ENCODE assay signal across 15 cellular contexts in genomic region chr4:65535128-65535527, GRCh38.
"Had no signal": no experiment of that assay in that cellular context is flagged by ENCODE, and none has a peak within 500 bp of the region (broad histone marks: within the 10 kb centered on the region; RNA-seq: fewer than 3 reads in every experiment).

No MANE protein-coding gene starts in this region.

- H3K4me3 Mint-ChIP-seq: activated CD4-positive, alpha-beta T cell treated with anti-CD3 and anti-CD28 coated beads for 36 hours; activated CD8-positive, alpha-beta T cell treated with anti-CD3 and anti-CD28 coated beads, Interleukin-2, amount 10 ng/mL, durations not matched to agents 7 days and 5 days; activated naive CD4-positive, alpha-beta T cell treated with anti-CD3 and anti-CD28 coated beads, Interleukin-2, amount 10 ng/mL, durations not matched to agents 7 days and 5 days; activated T-helper 1 cell treated with anti-CD3 and anti-CD28 coated beads, Interleukin-12 subunit alpha, Interleukin-12 subunit beta, Interleukin-2, Interleukin-4 antibody, amounts not matched to agents 30 ng/mL and 10 ng/mL and 1 ng/mL, durations not matched to agents 14 hours and 24 hours and 36 hours had no signal

- H3K4me1 ChIP-seq: adrenal gland, sigmoid colon had no signal

- ATAC-seq: activated CD4-positive, alpha-beta T cell treated with anti-CD3 and anti-CD28 coated beads for 36 hours; activated CD8-positive, alpha-beta T cell treated with anti-CD3 and anti-CD28 coated beads, Interleukin-2, amount 10 ng/mL, durations not matched to agents 7 days and 5 days had no signal

- H3K4me3 ChIP-seq: adrenal gland, sigmoid colon had no signal

- H3K9me3 Mint-ChIP-seq: activated naive CD4-positive, alpha-beta T cell treated with anti-CD3 and anti-CD28 coated beads, Interleukin-2, amount 10 ng/mL, durations not matched to agents 7 days and 5 days; activated T-helper 1 cell treated with anti-CD3 and anti-CD28 coated beads, Interleukin-12 subunit alpha, Interleukin-12 subunit beta, Interleukin-2, Interleukin-4 antibody, amounts not matched to agents 30 ng/mL and 10 ng/mL and 1 ng/mL, durations not matched to agents 14 hours and 24 hours and 36 hours had no signal

- H3K27me3 Mint-ChIP-seq: activated CD4-positive, alpha-beta T cell treated with anti-CD3 and anti-CD28 coated beads for 36 hours; activated naive CD4-positive, alpha-beta T cell treated with anti-CD3 and anti-CD28 coated beads, Interleukin-2, amount 10 ng/mL, durations not matched to agents 7 days and 5 days had no signal

- DNase-seq: activated CD4-positive, alpha-beta T cell treated with anti-CD3 and anti-CD28 coated beads for 36 hours; activated CD8-positive, alpha-beta memory T cell treated with anti-CD3 and anti-CD28 coated beads, Interleukin-2, amount 50 U/mL, for 48 hours; activated CD8-positive, alpha-beta T cell treated with anti-CD3 and anti-CD28 coated beads, Interleukin-2, amount 10 ng/mL, durations not matched to agents 7 days and 5 days; activated naive CD4-positive, alpha-beta T cell treated with anti-CD3 and anti-CD28 coated beads, Interleukin-2, amount 10 ng/mL, durations not matched to agents 7 days and 5 days; adrenal gland; brain microvascular endothelial cell; dermis blood vessel endothelial cell; hippocampal formation; sigmoid colon; stimulated activated CD4-positive, alpha-beta T cell treated with anti-CD3 and anti-CD28 coated beads, Interleukin-12 subunit alpha, Interleukin-12 subunit beta, amount 100 ng/mL, for 4 hours; stimulated activated CD4-positive, alpha-beta T cell treated with anti-CD3 and anti-CD28 coated beads, Interleukin-2, amount 100 ng/mL, for 48 hours; stimulated activated naive CD4-positive, alpha-beta T cell treated with Interleukin-2 at 50 U/mL for 16 hours; trophoblast cell had no signal

- H3K36me3 Mint-ChIP-seq: activated naive CD4-positive, alpha-beta T cell treated with anti-CD3 and anti-CD28 coated beads, Interleukin-2, amount 10 ng/mL, durations not matched to agents 7 days and 5 days had no signal

- H3K27ac Mint-ChIP-seq: activated CD4-positive, alpha-beta T cell treated with anti-CD3 and anti-CD28 coated beads for 36 hours; activated CD8-positive, alpha-beta T cell treated with anti-CD3 and anti-CD28 coated beads, Interleukin-2, amount 10 ng/mL, durations not matched to agents 7 days and 5 days; activated naive CD4-positive, alpha-beta T cell treated with anti-CD3 and anti-CD28 coated beads, Interleukin-2, amount 10 ng/mL, durations not matched to agents 7 days and 5 days; activated T-helper 1 cell treated with anti-CD3 and anti-CD28 coated beads, Interleukin-12 subunit alpha, Interleukin-12 subunit beta, Interleukin-2, Interleukin-4 antibody, amounts not matched to agents 30 ng/mL and 10 ng/mL and 1 ng/mL, durations not matched to agents 14 hours and 24 hours and 36 hours had no signal

- H3K4me1 Mint-ChIP-seq: activated CD4-positive, alpha-beta T cell treated with anti-CD3 and anti-CD28 coated beads for 36 hours; activated naive CD4-positive, alpha-beta T cell treated with anti-CD3 and anti-CD28 coated beads, Interleukin-2, amount 10 ng/mL, durations not matched to agents 7 days and 5 days had no signal

- H3K36me3 ChIP-seq: adrenal gland, brain microvascular endothelial cell, sigmoid colon had no signal

- H3K9me3 ChIP-seq: adrenal gland, sigmoid colon had no signal

- H3K27ac ChIP-seq: adrenal gland, brain microvascular endothelial cell, sigmoid colon, VCaP had no signal

- H3K27me3 ChIP-seq: adrenal gland, brain microvascular endothelial cell, sigmoid colon had no signal
